ENCODE assay signal across 7 cellular contexts in the genomic region with DNA sequence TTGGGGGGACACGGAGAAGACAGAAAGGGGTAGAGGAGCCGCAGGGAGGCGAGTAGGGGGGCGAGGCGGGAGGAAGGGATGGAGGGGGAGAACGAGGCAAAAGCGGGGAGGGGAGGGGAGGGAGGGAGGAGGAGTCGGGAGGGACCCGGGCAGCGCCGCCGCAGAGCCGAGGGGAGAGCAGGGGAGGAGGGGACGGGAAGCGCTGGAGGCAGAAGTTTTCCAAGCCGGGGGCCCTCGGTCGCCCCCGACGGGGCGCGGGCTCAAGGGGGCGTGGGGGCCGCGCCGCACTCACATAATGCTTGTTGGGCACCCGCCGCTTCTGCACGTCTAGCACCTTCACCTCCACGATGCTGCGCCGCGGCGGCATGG. TPM values are rescaled to one million over a fixed set of nuclear protein-coding genes. Genes with fewer than 3 reads are reported as not detected.
DNase-seq lines count a peak whose midpoint lies in the region; ATAC-seq, FAIRE-seq and TF ChIP-seq lines count a peak whose summit lies in the region.

No MANE protein-coding gene starts in this region.

- TF ChIP-seq CTCF in NB4 (IDR thresholded peaks at IDR 0.05; ENCODE audit: low read depth, low read length): no peak
- TF ChIP-seq CTCF in chondrocyte (IDR thresholded peaks at IDR 0.05): no peak
- TF ChIP-seq CTCF in HepG2 (CRISPR knock-in tag; IDR thresholded peaks at IDR 0.05): no peak
- no peak for TF ChIP-seq CTCF in testis (IDR thresholded peaks at IDR 0.05)

- CTCF ChIA-PET in HepG2 (lab: Yijun Ruan, JAX; ENCODE audit: low intra/inter-chr PET ratio, low total read pairs): no interaction called here

- H3K4me3 ChIP-seq in GM08714 (ENCODE audit: low read length): peak overlapping the region; percentile 68
- H3K4me3 ChIP-seq in NB4 (ENCODE audit: low read depth, low read length): peak overlapping the region; percentile 55
- H3K4me3 ChIP-seq in HepG2 (replicated peaks in 1 of 3; ENCODE audit: insufficient read depth in 1 of 3, low read depth in 2 of 3, low read length in 3 of 3): peak overlapping the region; percentile 68 to 81 (median 80)
- H3K4me3 ChIP-seq in testis: peak overlapping the region; percentile 83 to 89

- H3K79me2 ChIP-seq in HepG2 (ENCODE audit: insufficient read depth, low read length): peaks cover 2% of the 10 kb centered on the region

- H3K4me2 ChIP-seq in HepG2 (ENCODE audit: low read depth, low read length): peak overlapping the region; percentile 99

- H3K27me3 Mint-ChIP-seq in chondrocyte (ENCODE audit: low read depth): no peaks in the 10 kb centered on the region

- ATAC-seq in HepG2 (peak; percentile 23), HG02642 (IDR thresholded peaks at IDR 0.05; ENCODE audit: poor library complexity, unreplicated experiment) (no peak)

- H3K4me1 ChIP-seq in HepG2 (ENCODE audit: insufficient read depth, low read length): peaks cover 47% of the 10 kb centered on the region
- peaks cover 28% of the 10 kb centered on the region for H3K4me1 ChIP-seq in testis

- peaks cover 10% of the 10 kb centered on the region for H3K36me3 Mint-ChIP-seq in chondrocyte (ENCODE audit: low read depth)

- FAIRE-seq in HepG2 (lab: Jason Lieb, UNC): no peak

- peak overlapping the region; percentile 96 for H3K27ac Mint-ChIP-seq in chondrocyte (ENCODE audit: unreplicated experiment)

- BruUV-seq in HepG2 (replicated peaks; lab: Mats Ljungman, UMichigan): no TSS peak

- H3K27me3 ChIP-seq in HepG2 (ENCODE audit: control insufficient read depth in 1 of 2, insufficient read depth in 2 of 2, low read length in 2 of 2) (no peaks in the 10 kb centered on the region; a peak in 1 of 5 replicates), testis (no peaks in the 10 kb centered on the region)

- peaks cover 8% of the 10 kb centered on the region for H4K20me1 ChIP-seq in HepG2 (ENCODE audit: insufficient read depth, low read length)

- POLR2A ChIA-PET in HepG2 (lab: Yijun Ruan, JAX): no interaction called here

- intact Hi-C loops in HepG2 (cut with micrococcal nuclease; ENCODE audit: unreplicated experiment): loop anchor here (1.0 to 5.0 kb wide), 2 partner anchors 99 to 162 kb away; no protein-coding TSS in a partner anchor
- intact Hi-C loops in testis (cut with DNase I; ENCODE audit: low total_unique reads): no loop called here

- no peaks in the 10 kb centered on the region for H3K9me3 Mint-ChIP-seq in chondrocyte (ENCODE audit: low read depth)

- in situ Hi-C loops in HepG2 (cut with HindIII; ENCODE audit: extremely low pct_ligation_motif_present, low pct_unique_long_range_greater_than_20kb): loop anchor here (5.0 kb wide), 1 partner anchor 37 kb away; no protein-coding TSS in a partner anchor

- no peak; the same call in 1 of the 2 replicates for TF ChIP-seq RAD21 in HepG2 (CRISPR knock-in tag; IDR thresholded peaks at IDR 0.05)

- H3K27ac ChIP-seq in HepG2 (ENCODE audit: extremely low read length, insufficient read depth, low read length) (peak overlapping the region; percentile 48), testis (peak overlapping the region; percentile 85 to 96)

- TF ChIP-seq POLR2A in NB4 (IDR thresholded peaks at IDR 0.05; ENCODE audit: extremely low read depth, insufficient read length): no peak
- no peak for TF ChIP-seq POLR2A in HepG2 (IDR thresholded peaks at IDR 0.05; ENCODE audit: insufficient read depth in 1 of 2, low read depth in 2 of 2, low read length in 2 of 2)
- TF ChIP-seq POLR2A in testis (IDR thresholded peaks at IDR 0.05): no peak

- no peak overlapping the region for H2AFZ ChIP-seq in HepG2 (ENCODE audit: low read length)

- DNase-seq in NB4 (ENCODE audit: low read depth): no peak
- DNase-seq in chondrocyte (ENCODE audit: low spot score): no peak
- no peak for DNase-seq in HepG2 (ENCODE audit: low spot score)
- no peak for DNase-seq in testis
- no peak for DNase-seq in NCI-H1436 (lab: John Stamatoyannopoulos, UW)

- peaks cover 45% of the 10 kb centered on the region for H3K4me1 Mint-ChIP-seq in chondrocyte (ENCODE audit: low read depth)

- H3K36me3 ChIP-seq in HepG2 (replicated peaks in 1 of 2; ENCODE audit: control insufficient read depth in 1 of 2, insufficient read depth in 2 of 2, low read length in 2 of 2) (no peaks in the 10 kb centered on the region), testis (ENCODE audit: low read depth, missing control alignments) (no peaks in the 10 kb centered on the region)

- peak overlapping the region; percentile 73 for H3K9ac ChIP-seq in HepG2 (ENCODE audit: insufficient read depth, low read depth, low read length)

- 3% methylated on average over 14 of the region's 34 CpGs for WGBS in HepG2 (ENCODE audit: low lambda C conversion rate)
- WGBS in testis, 2 donors: 0 to 2% methylated on average over 21 to 26 of the region's 34 CpGs

- H3K9me3 ChIP-seq in HepG2 (ENCODE audit: low read length) (no peaks in the 10 kb centered on the region), testis (no peaks in the 10 kb centered on the region)

- peak overlapping the region; percentile 86 for H3K4me3 Mint-ChIP-seq in chondrocyte (ENCODE audit: unreplicated experiment)

- TF ChIP-seq EP300 in HepG2 (IDR thresholded peaks at IDR 0.05; ENCODE audit: low read depth in 2 of 2, low read length in 2 of 2) (no peak), HepG2 (CRISPR knock-in tag; IDR thresholded peaks at IDR 0.05; ENCODE audit: borderline replicate concordance) (no peak)

TF ChIP-seq in HepG2, 621 proteins besides CTCF, POLR2A, EP300 and RAD21 (continues in another document):
- 0 out of 2 replicates have a peak, but pooled peaks have one; percentile 7 for TF ChIP-seq SAP130 (CRISPR knock-in tag; IDR thresholded peaks at IDR 0.05; ENCODE audit: low read depth)
- no peak for TF ChIP-seq ZFP62 (CRISPR knock-in tag; IDR thresholded peaks at IDR 0.05)
- peak; percentile 16; the same call in 1 of the 2 replicates for TF ChIP-seq SPEN (CRISPR knock-in tag; IDR thresholded peaks at IDR 0.05; ENCODE audit: low read depth)
- TF ChIP-seq, protein P1, sequence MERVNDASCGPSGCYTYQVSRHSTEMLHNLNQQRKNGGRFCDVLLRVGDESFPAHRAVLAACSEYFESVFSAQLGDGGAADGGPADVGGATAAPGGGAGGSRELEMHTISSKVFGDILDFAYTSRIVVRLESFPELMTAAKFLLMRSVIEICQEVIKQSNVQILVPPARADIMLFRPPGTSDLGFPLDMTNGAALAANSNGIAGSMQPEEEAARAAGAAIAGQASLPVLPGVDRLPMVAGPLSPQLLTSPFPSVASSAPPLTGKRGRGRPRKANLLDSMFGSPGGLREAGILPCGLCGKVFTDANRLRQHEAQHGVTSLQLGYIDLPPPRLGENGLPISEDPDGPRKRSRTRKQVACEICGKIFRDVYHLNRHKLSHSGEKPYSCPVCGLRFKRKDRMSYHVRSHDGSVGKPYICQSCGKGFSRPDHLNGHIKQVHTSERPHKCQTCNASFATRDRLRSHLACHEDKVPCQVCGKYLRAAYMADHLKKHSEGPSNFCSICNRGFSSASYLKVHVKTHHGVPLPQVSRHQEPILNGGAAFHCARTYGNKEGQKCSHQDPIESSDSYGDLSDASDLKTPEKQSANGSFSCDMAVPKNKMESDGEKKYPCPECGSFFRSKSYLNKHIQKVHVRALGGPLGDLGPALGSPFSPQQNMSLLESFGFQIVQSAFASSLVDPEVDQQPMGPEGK (CRISPR knock-in tag; IDR thresholded peaks at IDR 0.05): peak; percentile 46; the same call in 1 of the 2 replicates
- 0 out of 2 replicates have a peak, but pooled peaks have one; percentile 59 for TF ChIP-seq PCBP1 (IDR thresholded peaks at IDR 0.05; ENCODE audit: borderline replicate concordance, low read depth, low read length)
- TF ChIP-seq NFKBIZ (CRISPR knock-in tag; IDR thresholded peaks at IDR 0.05): no peak
- 0 out of 2 replicates have a peak, but pooled peaks have one; percentile 39 for TF ChIP-seq MAZ (IDR thresholded peaks at IDR 0.05; ENCODE audit: borderline replicate concordance, low read depth, low read length)
- no peak for TF ChIP-seq MAZ (CRISPR knock-in tag; IDR thresholded peaks at IDR 0.05; ENCODE audit: low read depth)
- TF ChIP-seq HCFC1 (IDR thresholded peaks at IDR 0.05; ENCODE audit: low read depth, low read length): no peak

RNA-seq across cellular contexts. Expression of a gene that starts 0.4 kb away (rescaled TPM):
- total RNA-seq in chondrocyte (48.9 to 81.1 TPM (median 75.7 TPM) in 3 replicates), HepG2 (2016; rRNA removed; fragmentation: Illumina TruSeq; extraction: Trizol) (3.4 and 3.8 TPM in 2 replicates), testis (10 to 100 TPM; 18.3 to 29.4 TPM)
- 1.1 and 1.3 TPM in 2 replicates for total RNA-seq in HepG2 (2016; cell fraction: cytosol; rRNA removed; fragmentation: Illumina TruSeq; extraction: Trizol; ENCODE audit: low read depth)
- 3.2 and 3.8 TPM in 2 replicates for total RNA-seq in HepG2 (2016; cell fraction: insoluble cytoplasmic fraction; rRNA removed; fragmentation: Illumina TruSeq; extraction: Trizol)
- total RNA-seq in HepG2 (2016; cell fraction: membrane; rRNA removed; fragmentation: Illumina TruSeq; extraction: Trizol): 1.5 and 2.4 TPM in 2 replicates
- 3.8 TPM in 2 replicates for total RNA-seq in HepG2 (2016; cell fraction: nucleus; rRNA removed; fragmentation: Illumina TruSeq; extraction: Trizol)
- polyA plus RNA-seq in HepG2 (2011; rRNA removed) (4.6 and 5.3 TPM in 2 replicates), testis (ENCODE audit: insufficient read depth, low read depth, low replicate concordance) (20.2 TPM)
- polyA plus RNA-seq in HepG2 (2011; cell fraction: cytosol; rRNA removed): 1.9 and 2.4 TPM in 2 replicates
- polyA plus RNA-seq in HepG2 (2011; cell fraction: nucleus; rRNA removed): 6.3 and 6.6 TPM in 2 replicates
- polyA plus RNA-seq in HepG2 (2012): 3.7 and 4.6 TPM in 2 replicates
- polyA plus RNA-seq in HepG2 (2016; cell fraction: cytosol; fragmentation: Illumina TruSeq; extraction: Trizol; ENCODE audit: low read depth): 0.45 and 0.58 TPM in 2 replicates
- 4.5 and 5.7 TPM in 2 replicates for polyA plus RNA-seq in HepG2 (2016; cell fraction: insoluble cytoplasmic fraction; fragmentation: Illumina TruSeq; extraction: Trizol; ENCODE audit: low read depth)
- polyA plus RNA-seq in HepG2 (2016; cell fraction: membrane; fragmentation: Illumina TruSeq; extraction: Trizol; ENCODE audit: low read depth): 0.58 and 1.3 TPM in 2 replicates
- 4.4 and 5.5 TPM in 2 replicates for polyA plus RNA-seq in HepG2 (2016; cell fraction: nucleus; fragmentation: Illumina TruSeq; extraction: Trizol; ENCODE audit: insufficient read depth, low read depth)
- polyA minus RNA-seq in HepG2 (2011; rRNA and poly(A)+ RNA removed; ENCODE audit: low replicate concordance): 6.5 and 8.9 TPM in 2 replicates
- polyA minus RNA-seq in HepG2 (2011; cell fraction: cytosol; rRNA and poly(A)+ RNA removed): 4.5 and 5.0 TPM in 2 replicates
- polyA minus RNA-seq in HepG2 (2011; cell fraction: nucleus; rRNA and poly(A)+ RNA removed): 4.5 and 4.7 TPM in 2 replicates
